In the genomic region with DNA sequence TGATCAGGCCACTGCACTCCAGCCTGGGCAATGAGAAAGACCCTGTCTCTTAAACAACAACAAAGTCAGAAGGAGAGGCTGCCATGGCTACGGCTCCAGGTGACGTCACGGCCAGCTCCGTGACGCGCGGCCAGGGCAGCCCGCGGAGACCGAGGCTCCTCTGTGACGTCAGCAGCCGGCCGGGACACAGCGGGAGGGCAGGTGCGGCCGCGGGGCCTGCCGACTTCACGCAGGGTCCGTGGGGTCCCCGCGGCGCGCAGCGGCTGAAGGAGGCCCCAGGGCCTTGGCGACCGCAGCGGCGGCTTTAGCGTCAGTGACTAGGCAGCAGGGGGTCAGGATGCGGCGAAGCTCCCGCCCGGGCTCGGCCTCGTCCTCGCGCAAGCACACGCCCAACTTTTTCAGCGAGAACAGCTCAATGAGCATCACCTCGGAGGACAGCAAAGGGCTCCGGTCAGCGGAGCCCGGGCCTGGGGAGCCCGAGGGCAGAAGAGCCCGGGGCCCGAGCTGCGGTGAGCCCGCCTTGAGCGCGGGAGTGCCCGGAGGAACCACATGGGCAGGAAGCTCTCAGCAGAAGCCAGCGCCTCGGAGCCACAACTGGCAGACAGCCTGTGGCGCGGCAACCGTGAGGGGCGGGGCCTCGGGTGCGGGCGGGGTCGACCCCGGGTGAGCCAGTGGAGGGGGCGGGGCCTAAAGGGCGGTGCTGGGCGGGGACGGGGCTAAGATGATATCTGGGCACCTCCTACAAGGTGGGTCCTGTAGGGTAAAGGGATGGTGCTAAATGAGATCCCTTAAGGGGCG, we compare ENCODE assay signal across 8 cellular contexts. TPM values are rescaled to one million over a fixed set of nuclear protein-coding genes. Genes with fewer than 3 reads are reported as not detected.
DNase-seq lines count a peak whose midpoint lies in the region; ATAC-seq and TF ChIP-seq lines count a peak whose summit lies in the region.

A gene with protein sequence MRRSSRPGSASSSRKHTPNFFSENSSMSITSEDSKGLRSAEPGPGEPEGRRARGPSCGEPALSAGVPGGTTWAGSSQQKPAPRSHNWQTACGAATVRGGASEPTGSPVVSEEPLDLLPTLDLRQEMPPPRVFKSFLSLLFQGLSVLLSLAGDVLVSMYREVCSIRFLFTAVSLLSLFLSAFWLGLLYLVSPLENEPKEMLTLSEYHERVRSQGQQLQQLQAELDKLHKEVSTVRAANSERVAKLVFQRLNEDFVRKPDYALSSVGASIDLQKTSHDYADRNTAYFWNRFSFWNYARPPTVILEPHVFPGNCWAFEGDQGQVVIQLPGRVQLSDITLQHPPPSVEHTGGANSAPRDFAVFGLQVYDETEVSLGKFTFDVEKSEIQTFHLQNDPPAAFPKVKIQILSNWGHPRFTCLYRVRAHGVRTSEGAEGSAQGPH (plus strand): TSS at position 163 of the 798 bp plus-strand sequence. CDS start 175 bp downstream, at position 338.

- H3K4me1 ChIP-seq in neural progenitor cell (peaks cover 14% of the 10 kb centered on the region), stomach (peaks cover 31 to 56% (median 47%) of the 10 kb centered on the region in 4 donors)

- no peak within 1 kb of the TSS for H3K9ac ChIP-seq in neural progenitor cell

- H3F3A ChIP-seq in neural progenitor cell (ENCODE audit: low read depth), result peaks cover 50% of the 10 kb centered on the region

- ATAC-seq in GM21786 (IDR thresholded peaks at IDR 0.05; ENCODE audit: unreplicated experiment), result peak; percentile 83

- H3K4me1 Mint-ChIP-seq in neural progenitor cell, result peaks cover 22% of the 10 kb centered on the region

- H3K36me3 ChIP-seq in neural progenitor cell (no peaks in the 10 kb centered on the region), stomach (peaks cover 0 to 3% (median under 1%) of the 10 kb centered on the region in 4 donors)

- H3K27me3 ChIP-seq in neural progenitor cell (peaks cover 15% of the 10 kb centered on the region), stomach (no peaks in the 10 kb centered on the region)

- no peak for TF ChIP-seq EP300 in stomach (IDR thresholded peaks at IDR 0.05)

- peak within 1 kb of the TSS; percentile 88 for H3K27ac ChIP-seq in RWPE1
- no peak within 1 kb of the TSS for H3K27ac ChIP-seq in neural progenitor cell
- H3K27ac ChIP-seq in stomach, result peak within 1 kb of the TSS; percentile 88 to 95 (median 92)

- 0 to 2% (median 0%) methylated on average over 31 to 68 of the region's 68 CpGs for WGBS in stomach, 5 donors

- POLR2A ChIA-PET in RWPE1 (lab: Yijun Ruan, JAX; ENCODE audit: low non-redundant PET), result interaction anchor here (0.6 to 0.8 kb wide), 2 partner anchors 48 to 143 kb away, joined by 3 to 5 read pairs; no protein-coding TSS in a partner anchor

- H3K27me3 Mint-ChIP-seq in neural progenitor cell (ENCODE audit: insufficient read depth, low read depth), result peaks cover 8% of the 10 kb centered on the region

- H3K36me3 Mint-ChIP-seq in neural progenitor cell, result peaks cover 2% of the 10 kb centered on the region

- peak within 1 kb of the TSS; percentile 94 for H3K4me2 ChIP-seq in neural progenitor cell

- peak within 1 kb of the TSS; percentile 72 for H2AFZ ChIP-seq in neural progenitor cell (replicated peaks)

- H3K27ac Mint-ChIP-seq in neural progenitor cell, result peak within 1 kb of the TSS; percentile 33

- H3K79me2 ChIP-seq in neural progenitor cell (ENCODE audit: low read depth), result no peaks in the 10 kb centered on the region

- no peaks in the 10 kb centered on the region for H3K9me3 Mint-ChIP-seq in neural progenitor cell

- CTCF ChIA-PET in RWPE1 (lab: Yijun Ruan, JAX), result interaction anchor here (0.6 to 1.1 kb wide), 7 partner anchors 11 to 903 kb away, joined by 3 to 5 read pairs (median 4); no protein-coding TSS in a partner anchor

- peak in 1 of 4 donors; percentile 54 for TF ChIP-seq POLR2A in stomach (IDR thresholded peaks at IDR 0.05)

- intact Hi-C loops in stomach (cut with DNase I; ENCODE audit: low total_unique reads), result no loop called here

- TF ChIP-seq CTCF in RWPE1 (conservative IDR thresholded peaks at IDR 0.05; ENCODE audit: low read depth) (no peak), neural progenitor cell (IDR thresholded peaks at IDR 0.05) (no peak), stomach (IDR thresholded peaks at IDR 0.05) (no peak)

- H3K9me3 ChIP-seq in neural progenitor cell (ENCODE audit: low read depth), result no peaks in the 10 kb centered on the region
- no peaks in the 10 kb centered on the region for H3K9me3 ChIP-seq in stomach

- H3K4me3 ChIP-seq in neural progenitor cell, result peak within 1 kb of the TSS; percentile 46
- peak within 1 kb of the TSS; percentile 45 to 62 (median 54) for H3K4me3 ChIP-seq in stomach

- peaks cover 3% of the 10 kb centered on the region for H4K20me1 ChIP-seq in neural progenitor cell (ENCODE audit: low read depth)

- peak; percentile 100 for DNase-seq in DMS53 (lab: John Stamatoyannopoulos, UW)
- DNase-seq in Kasumi-1 (lab: John Stamatoyannopoulos, UW), result peak; percentile 99
- DNase-seq in RWPE1 (ENCODE audit: low spot score), result peak; percentile 100
- DNase-seq in activated effector memory CD4-positive, alpha-beta T cell treated with anti-CD3 and anti-CD28 coated beads, Interleukin-2, amount 50 U/mL, for 16 hours, result peak; percentile 100
- peak; percentile 99 for DNase-seq in fibroblast of the conjunctiva (ENCODE audit: low read depth)
- no peak for DNase-seq in neural progenitor cell (ENCODE audit: low spot score)
- peak; percentile 100 for DNase-seq in stomach

- H3K4me3 Mint-ChIP-seq in neural progenitor cell, result peak within 1 kb of the TSS; percentile 91

RNA-seq across cellular contexts. Expression of the gene that starts here (rescaled TPM):
- total RNA-seq in neural progenitor cell (ENCODE audit: low replicate concordance) (3.3 and 6.9 TPM in 2 replicates), stomach (10 to 100 TPM in 1 of 5 donors, 1 to 10 TPM in 1, not detected in 3; 3.5 to 39.7 TPM)
- polyA plus RNA-seq in stomach, result 10 to 100 TPM in 1 of 3 donors, 1 to 10 TPM in 2; 2.9 to 10.5 (median 3.9) TPM
